In genomic region chr15:98689431-98689861, GRCh38 we compare ENCODE assay signal across 14 cellular contexts. TPM values are rescaled to one million over a fixed set of nuclear protein-coding genes. Genes with fewer than 3 reads are reported as not detected.
DNase-seq lines count a peak whose midpoint lies in the region; ATAC-seq, FAIRE-seq and TF ChIP-seq lines count a peak whose summit lies in the region.
"Had no signal": no experiment of that assay in that cellular context is flagged by ENCODE, and none has a peak within 500 bp of the region (broad histone marks: within the 10 kb centered on the region; RNA-seq: fewer than 3 reads in every experiment).

No MANE protein-coding gene starts in this region.

- no peak overlapping the region for H3K4me2 ChIP-seq in astrocyte (ENCODE audit: low read length)
- H3K4me2 ChIP-seq: hepatocyte had no signal

- DNase-seq in AG04450 (ENCODE audit: low read depth, low spot score) = no peak
- peak; percentile 60 for DNase-seq in HS-5 (ENCODE audit: low read depth)
- DNase-seq in astrocyte (ENCODE audit: low read depth) = peak; percentile 43
- DNase-seq in hepatic stellate cell (ENCODE audit: low spot score) = peak; percentile 54
- DNase-seq in stimulated activated CD4-positive, alpha-beta T cell treated with anti-CD3 and anti-CD28 coated beads, Interleukin-4, amount 100 ng/mL, for 24 hours = no peak
- DNase-seq in small intestine = no peak
- DNase-seq in ascending aorta (ENCODE audit: low spot score in 2 of 2) = no peak
- DNase-seq: activated CD8-positive, alpha-beta memory T cell treated with anti-CD3 and anti-CD28 coated beads, Interleukin-2, amount 50 U/mL, for 4 hours; activated naive CD8-positive, alpha-beta T cell treated with anti-CD3 and anti-CD28 coated beads, Interleukin-2, amount 10 ng/mL, durations not matched to agents 7 days and 5 days; NCI-H446; nucleus accumbens had no signal

- POLR2A ChIA-PET in AG04450 (lab: Yijun Ruan, JAX) = no interaction called here

- peak overlapping the region; percentile 72 for H3K27ac Mint-ChIP-seq in astrocyte (ENCODE audit: unreplicated experiment)
- H3K27ac Mint-ChIP-seq: activated naive CD8-positive, alpha-beta T cell treated with anti-CD3 and anti-CD28 coated beads, Interleukin-2, amount 10 ng/mL, durations not matched to agents 7 days and 5 days had no signal

- H3K36me3 Mint-ChIP-seq in astrocyte (ENCODE audit: low read depth, unreplicated experiment) = peaks cover 12% of the 10 kb centered on the region

- H3K9me3 ChIP-seq in AG04450 (ENCODE audit: control insufficient read depth, insufficient read depth, low read length) = no peaks in the 10 kb centered on the region
- no peaks in the 10 kb centered on the region for H3K9me3 ChIP-seq in astrocyte (ENCODE audit: insufficient read depth, low read depth, low read length)
- H3K9me3 ChIP-seq in small intestine (ENCODE audit: control insufficient read depth, low read depth) = no peaks in the 10 kb centered on the region
- H3K9me3 ChIP-seq in ascending aorta = no peaks in the 10 kb centered on the region

- no peak for ATAC-seq in GM18907 (IDR thresholded peaks at IDR 0.05; ENCODE audit: unreplicated experiment)

- 75 to 81% (median 80%) methylated on average over 5 of the region's 5 CpGs for WGBS in small intestine, 3 donors

- H3K79me2 ChIP-seq in astrocyte (ENCODE audit: insufficient read depth, low read length) = peaks cover 99% of the 10 kb centered on the region

- CTCF ChIA-PET in AG04450 (lab: Charles Lee) = interaction anchor here (2.0 kb wide), 1 partner anchor 170 kb away, joined by 7 read pairs; no protein-coding TSS in a partner anchor

- no peak overlapping the region for H3K4me3 ChIP-seq in AG04450 (ENCODE audit: low read depth, low read length)
- no peak overlapping the region for H3K4me3 ChIP-seq in astrocyte (ENCODE audit: insufficient read depth, low read depth, low read length)
- H3K4me3 ChIP-seq in small intestine (ENCODE audit: low read depth in 1 of 2, low read length in 2 of 2) = no peak overlapping the region
- no peak overlapping the region for H3K4me3 ChIP-seq in ascending aorta
- H3K4me3 ChIP-seq: hepatocyte, lung had no signal

- H3K9me3 Mint-ChIP-seq in astrocyte (ENCODE audit: unreplicated experiment) = peaks cover 3% of the 10 kb centered on the region
- H3K9me3 Mint-ChIP-seq: activated naive CD8-positive, alpha-beta T cell treated with anti-CD3 and anti-CD28 coated beads, Interleukin-2, amount 10 ng/mL, durations not matched to agents 7 days and 5 days had no signal

- H3K36me3 ChIP-seq in astrocyte (ENCODE audit: insufficient read depth, low read length) = no peaks in the 10 kb centered on the region
- H3K36me3 ChIP-seq in small intestine (ENCODE audit: control insufficient read depth in 2 of 2, insufficient read depth in 2 of 2, low read length in 2 of 2) = no peaks in the 10 kb centered on the region
- H3K36me3 ChIP-seq in ascending aorta = no peaks in the 10 kb centered on the region

- peaks cover 100% of the 10 kb centered on the region for H4K20me1 ChIP-seq in astrocyte (ENCODE audit: insufficient read depth, low read length)

- FAIRE-seq in astrocyte (lab: Jason Lieb, UNC) (no peak), small intestine (lab: Jason Lieb, UNC) (no peak)

- TF ChIP-seq CTCF in AG04450 (IDR thresholded peaks at IDR 0.05; ENCODE audit: low read depth, low read length) = no peak
- no peak for TF ChIP-seq CTCF in astrocyte (IDR thresholded peaks at IDR 0.05; ENCODE audit: insufficient read depth, low read depth, low read length)
- no peak for TF ChIP-seq CTCF in ascending aorta (IDR thresholded peaks at IDR 0.05)

- no peaks in the 10 kb centered on the region for H3K27me3 Mint-ChIP-seq in astrocyte (ENCODE audit: low read depth, unreplicated experiment)
- H3K27me3 Mint-ChIP-seq: activated naive CD8-positive, alpha-beta T cell treated with anti-CD3 and anti-CD28 coated beads, Interleukin-2, amount 10 ng/mL, durations not matched to agents 7 days and 5 days had no signal

- H3K4me3 Mint-ChIP-seq in astrocyte (ENCODE audit: unreplicated experiment) = no peak overlapping the region
- H3K4me3 Mint-ChIP-seq: activated naive CD8-positive, alpha-beta T cell treated with anti-CD3 and anti-CD28 coated beads, Interleukin-2, amount 10 ng/mL, durations not matched to agents 7 days and 5 days had no signal

- H3K27me3 ChIP-seq in AG04450 (ENCODE audit: control insufficient read depth, insufficient read depth, low read length) (no peaks in the 10 kb centered on the region), astrocyte (ENCODE audit: insufficient read depth, low read length) (no peaks in the 10 kb centered on the region), small intestine (ENCODE audit: control insufficient read depth in 2 of 2, insufficient read depth in 2 of 2, low read length in 2 of 2) (no peaks in the 10 kb centered on the region), ascending aorta (no peaks in the 10 kb centered on the region)
- H3K27me3 ChIP-seq: hepatocyte had no signal

- H3K9ac ChIP-seq in astrocyte (ENCODE audit: low read length) = no peak overlapping the region

- H3K4me1 Mint-ChIP-seq in astrocyte (ENCODE audit: low read depth, unreplicated experiment) = peaks cover 64% of the 10 kb centered on the region

- no peak overlapping the region for H2AFZ ChIP-seq in astrocyte (ENCODE audit: low read depth, low read length)
- H2AFZ ChIP-seq: hepatocyte had no signal

- H3K4me1 ChIP-seq in astrocyte (ENCODE audit: insufficient read depth, low read length) (peaks cover 11% of the 10 kb centered on the region), small intestine (ENCODE audit: control insufficient read depth in 2 of 2, insufficient read depth in 1 of 2, low read depth in 1 of 2, low read length in 1 of 2) (no peaks in the 10 kb centered on the region), ascending aorta (peaks cover 0 to 36% of the 10 kb centered on the region in 2 donors)

- intact Hi-C loops in ascending aorta (cut with DNase I) = no loop called here

- H3K27ac ChIP-seq in AG04450 (ENCODE audit: low read depth, low read length) = peak overlapping the region; percentile 35
- H3K27ac ChIP-seq in astrocyte (ENCODE audit: low read depth, low read length) = no peak overlapping the region
- H3K27ac ChIP-seq in small intestine (ENCODE audit: low read depth in 1 of 2, low read length in 1 of 2) = no peak overlapping the region
- H3K27ac ChIP-seq in ascending aorta = no peak overlapping the region
- H3K27ac ChIP-seq: hepatocyte had no signal

RNA-seq across cellular contexts. Expression of gene IGF1R, which starts 41.1 kb away (rescaled TPM):
- polyA plus RNA-seq in AG04450 (2011; rRNA removed) (21.6 and 35.4 TPM in 2 replicates), small intestine (1 to 10 TPM in 2 of 3 donors, under 1 TPM in 1; 0.54 to 6.5 (median 1.1) TPM)
- polyA minus RNA-seq in AG04450 (2011; rRNA and poly(A)+ RNA removed) = 114 and 148 TPM in 2 replicates
- total RNA-seq in astrocyte (247 and 270 TPM in 2 replicates), ascending aorta (151 TPM)

Comparison
In these comparisons a context has a peak if more than half of its experiments do, and no peak if none do; other contexts are left out.
1. DNase-seq: peak in HS-5 (single experiment), astrocyte (single experiment) and hepatic stellate cell (single experiment); none in AG04450 (single experiment), stimulated activated CD4-positive, alpha-beta T cell treated with anti-CD3 and anti-CD28 coated beads, Interleukin-4, amount 100 ng/mL, for 24 hours (single experiment), small intestine (single experiment) and ascending aorta (0 of 2).